In genomic region chr16:73966851-73967250, GRCh38 we compare ENCODE assay signal across 25 cellular contexts.
"Had no signal": no experiment of that assay in that cellular context is flagged by ENCODE, and none has a peak within 500 bp of the region (broad histone marks: within the 10 kb centered on the region; RNA-seq: fewer than 3 reads in every experiment).

No MANE protein-coding gene starts in this region.

- H3K9me3 Mint-ChIP-seq: stimulated activated naive CD8-positive, alpha-beta T cell treated with anti-CD3 and anti-CD28 coated beads, Interleukin-15, amount 100 ng/mL, for 72 hours had no signal

- H3K4me1 ChIP-seq: colonic mucosa, esophagus squamous epithelium, heart left ventricle, pancreas, right lobe of liver, suprapubic skin, transverse colon, upper lobe of right lung, uterus had no signal

- ATAC-seq: heart left ventricle; left lobe of liver; natural killer cell; pancreas; right lobe of liver; stimulated activated naive CD8-positive, alpha-beta T cell treated with anti-CD3 and anti-CD28 coated beads, Interleukin-15, amount 100 ng/mL, for 72 hours; upper lobe of right lung had no signal

- H3K4me3 Mint-ChIP-seq: memory B cell; natural killer cell; stimulated activated naive CD8-positive, alpha-beta T cell treated with anti-CD3 and anti-CD28 coated beads, Interleukin-15, amount 100 ng/mL, for 72 hours had no signal

- H3K9me3 ChIP-seq: colonic mucosa, esophagus squamous epithelium, neutrophil, suprapubic skin, upper lobe of right lung, uterus had no signal

- H3K27ac Mint-ChIP-seq: memory B cell; natural killer cell; stimulated activated naive CD8-positive, alpha-beta T cell treated with anti-CD3 and anti-CD28 coated beads, Interleukin-15, amount 100 ng/mL, for 72 hours had no signal

- H3K4me2 ChIP-seq: hepatocyte had no signal

- DNase-seq: colonic mucosa; dermis blood vessel endothelial cell; effector memory CD4-positive, alpha-beta T cell; esophagus squamous epithelium; heart left ventricle; kidney; natural killer cell; pancreas; retina; right lobe of liver; small intestine; stimulated activated CD4-positive, alpha-beta T cell treated with anti-CD3 and anti-CD28 coated beads, Interleukin-15, amount 100 ng/mL, for 24 hours; stimulated activated CD4-positive, alpha-beta T cell treated with anti-CD3 and anti-CD28 coated beads, Interleukin-2, amount 100 ng/mL, for 48 hours; stimulated activated CD8-positive, alpha-beta memory T cell treated with anti-CD3 and anti-CD28 coated beads, Interleukin-4, amount 100 ng/mL, for 48 hours; stimulated activated naive CD4-positive, alpha-beta T cell; stimulated activated naive CD8-positive, alpha-beta T cell treated with anti-CD3 and anti-CD28 coated beads, Interleukin-15, amount 100 ng/mL, for 72 hours; transverse colon; upper lobe of right lung; uterus had no signal

- H3K4me1 Mint-ChIP-seq: memory B cell; natural killer cell; stimulated activated naive CD8-positive, alpha-beta T cell treated with anti-CD3 and anti-CD28 coated beads, Interleukin-15, amount 100 ng/mL, for 72 hours had no signal

- H3K27ac ChIP-seq: colonic mucosa, esophagus squamous epithelium, heart left ventricle, hepatocyte, neutrophil, pancreas, right lobe of liver, suprapubic skin, transverse colon, upper lobe of right lung, uterus had no signal

- H3K4me3 ChIP-seq: colonic mucosa, esophagus squamous epithelium, heart left ventricle, hepatocyte, lung, pancreas, right lobe of liver, suprapubic skin, transverse colon, upper lobe of right lung, uterus had no signal

- H3K27me3 Mint-ChIP-seq: memory B cell; stimulated activated naive CD8-positive, alpha-beta T cell treated with anti-CD3 and anti-CD28 coated beads, Interleukin-15, amount 100 ng/mL, for 72 hours had no signal

- H3K36me3 Mint-ChIP-seq: memory B cell, natural killer cell had no signal

- H3K36me3 ChIP-seq: colonic mucosa, esophagus squamous epithelium, heart left ventricle, neutrophil, pancreas, right lobe of liver, suprapubic skin, transverse colon, upper lobe of right lung, uterus had no signal

- H3K27me3 ChIP-seq: colonic mucosa, esophagus squamous epithelium, heart left ventricle, hepatocyte, neutrophil, pancreas, right lobe of liver, transverse colon, upper lobe of right lung, uterus had no signal
